20 cellular contexts compared by ENCODE assay signal in genomic region chr11:134349109-134349801, GRCh38. TPM values are rescaled to one million over a fixed set of nuclear protein-coding genes. Genes with fewer than 3 reads are reported as not detected.
A peak's percentile ranks its signal among the peaks of the same experiment; 100 is the strongest.
DNase-seq lines count a peak whose midpoint lies in the region; ATAC-seq, FAIRE-seq and TF ChIP-seq lines count a peak whose summit lies in the region.
"Had no signal": no experiment of that assay in that cellular context is flagged by ENCODE, and none has a peak within 500 bp of the region (broad histone marks: within the 10 kb centered on the region; RNA-seq: fewer than 3 reads in every experiment).

No MANE protein-coding gene starts in this region.

- H3K27ac Mint-ChIP-seq in CD8-positive, alpha-beta memory T cell: peak overlapping the region; percentile 70 to 94 (median 88)
- H3K27ac Mint-ChIP-seq in effector memory CD8-positive, alpha-beta T cell: peak overlapping the region; percentile 81 to 95
- H3K27ac Mint-ChIP-seq: activated naive CD8-positive, alpha-beta T cell; B cell had no signal

- H3K36me3 Mint-ChIP-seq in CD8-positive, alpha-beta memory T cell: peaks cover 0 to 6% (median 0%) of the 10 kb centered on the region in 3 donors
- H3K36me3 Mint-ChIP-seq in effector memory CD8-positive, alpha-beta T cell (ENCODE audit: insufficient read depth): no peaks in the 10 kb centered on the region

- ATAC-seq in HG03354 (IDR thresholded peaks at IDR 0.05; ENCODE audit: poor library complexity, severe bottlenecking, unreplicated experiment): peak; percentile 45
- ATAC-seq in effector memory CD8-positive, alpha-beta T cell (replicated peaks): peak; percentile 90
- ATAC-seq: stimulated activated naive CD8-positive, alpha-beta T cell treated with anti-CD3 and anti-CD28 coated beads, Interleukin-15, amount 100 ng/mL, for 72 hours had no signal

- FAIRE-seq in GM19239 (lab: Jason Lieb, UNC): peak; percentile 14
- FAIRE-seq: bronchial epithelial cell, TTC549 had no signal

- no peaks in the 10 kb centered on the region for H3K9me3 ChIP-seq in CD8-positive, alpha-beta memory T cell (ENCODE audit: low read length)
- H3K9me3 ChIP-seq in uterus: no peaks in the 10 kb centered on the region
- H3K9me3 ChIP-seq: vagina had no signal

- DNase-seq in CD8-positive, alpha-beta memory T cell: peak in 2 of 5 donors; percentile 50 to 63
- no peak for DNase-seq in GM19239 (ENCODE audit: insufficient read length, low spot score)
- DNase-seq in effector memory CD8-positive, alpha-beta T cell: peak; percentile 30 to 39 (median 31)
- DNase-seq in SK-N-DZ (ENCODE audit: low spot score): no peak
- no peak for DNase-seq in DMS 273 (lab: John Stamatoyannopoulos, UW; ENCODE audit: unreplicated experiment)
- no peak for DNase-seq in uterus
- DNase-seq in A172 (ENCODE audit: low spot score): no peak
- DNase-seq: effector memory CD4-positive, alpha-beta T cell; hippocampal formation; Kasumi-1; NCI-H446; SIG-M5; stimulated activated naive CD8-positive, alpha-beta T cell treated with anti-CD3 and anti-CD28 coated beads, Interleukin-15, amount 100 ng/mL, for 72 hours had no signal

- TF ChIP-seq CTCF in uterus (IDR thresholded peaks at IDR 0.05): no peak

- CTCF ChIA-PET in CD8-positive, alpha-beta memory T cell (lab: Charles Lee): interaction anchor here (1.0 to 1.3 kb wide), 2 partner anchors 10 to 87 kb away, joined by 3 read pairs; no protein-coding TSS in a partner anchor

- peaks cover 26 to 32% (median 28%) of the 10 kb centered on the region in 3 donors for H3K4me1 Mint-ChIP-seq in CD8-positive, alpha-beta memory T cell
- H3K4me1 Mint-ChIP-seq in effector memory CD8-positive, alpha-beta T cell (ENCODE audit: low read depth in 2 of 2): peaks cover 30% of the 10 kb centered on the region in 2 donors

- no peaks in the 10 kb centered on the region for H3K27me3 ChIP-seq in CD8-positive, alpha-beta memory T cell (ENCODE audit: insufficient read depth, low read length, poor library complexity, severe bottlenecking)
- no peaks in the 10 kb centered on the region for H3K27me3 ChIP-seq in uterus
- H3K27me3 ChIP-seq: vagina had no signal

- peaks cover 0 to 3% (median 0%) of the 10 kb centered on the region in 5 donors for H3K9me3 Mint-ChIP-seq in CD8-positive, alpha-beta memory T cell
- no peaks in the 10 kb centered on the region for H3K9me3 Mint-ChIP-seq in effector memory CD8-positive, alpha-beta T cell
- H3K9me3 Mint-ChIP-seq: stimulated activated naive CD8-positive, alpha-beta T cell treated with anti-CD3 and anti-CD28 coated beads, Interleukin-15, amount 100 ng/mL, for 72 hours had no signal

- peaks cover 0 to 2% of the 10 kb centered on the region in 2 donors for H3K27me3 Mint-ChIP-seq in CD8-positive, alpha-beta memory T cell
- H3K27me3 Mint-ChIP-seq in effector memory CD8-positive, alpha-beta T cell: no peaks in the 10 kb centered on the region
- H3K27me3 Mint-ChIP-seq: activated naive CD8-positive, alpha-beta T cell; stimulated activated naive CD8-positive, alpha-beta T cell treated with anti-CD3 and anti-CD28 coated beads, Interleukin-15, amount 100 ng/mL, for 72 hours had no signal

- no peaks in the 10 kb centered on the region for H3K36me3 ChIP-seq in CD8-positive, alpha-beta memory T cell (ENCODE audit: insufficient read depth, low read length)
- H3K36me3 ChIP-seq in uterus: no peaks in the 10 kb centered on the region
- H3K36me3 ChIP-seq: vagina had no signal

- H3K4me3 ChIP-seq in CD8-positive, alpha-beta memory T cell (ENCODE audit: low read length): no peak overlapping the region
- no peak overlapping the region for H3K4me3 ChIP-seq in uterus
- H3K4me3 ChIP-seq: smooth muscle cell, vagina had no signal

- POLR2A ChIA-PET in CD8-positive, alpha-beta memory T cell (lab: Charles Lee): interaction anchor here (1.0 to 1.4 kb wide), 2 partner anchors 74 to 125 kb away, joined by 3 to 4 read pairs; partner anchors contain the start of gene NCAPD3

- no peak for TF ChIP-seq POLR2A in uterus (IDR thresholded peaks at IDR 0.05)

- intact Hi-C loops in uterus (cut with DNase I; ENCODE audit: low total_unique reads): no loop called here

- H3K27ac ChIP-seq in CD8-positive, alpha-beta memory T cell (ENCODE audit: low read depth, low read length): peak overlapping the region; percentile 41
- no peak overlapping the region for H3K27ac ChIP-seq in uterus
- H3K27ac ChIP-seq: vagina had no signal

- H3K4me1 ChIP-seq in CD8-positive, alpha-beta memory T cell (ENCODE audit: insufficient read depth, low read length): peaks cover 19% of the 10 kb centered on the region
- H3K4me1 ChIP-seq in uterus: no peaks in the 10 kb centered on the region
- H3K4me1 ChIP-seq: vagina had no signal

- peak overlapping the region in 6 of 7 donors; percentile 42 to 79 (median 63) for H3K4me3 Mint-ChIP-seq in CD8-positive, alpha-beta memory T cell
- peak overlapping the region; percentile 52 to 74 for H3K4me3 Mint-ChIP-seq in effector memory CD8-positive, alpha-beta T cell
- H3K4me3 Mint-ChIP-seq: activated naive CD8-positive, alpha-beta T cell; B cell; stimulated activated naive CD8-positive, alpha-beta T cell treated with anti-CD3 and anti-CD28 coated beads, Interleukin-15, amount 100 ng/mL, for 72 hours had no signal

RNA-seq across cellular contexts. Expression of gene GLB1L2, which starts 17.5 kb away (rescaled TPM):
- total RNA-seq in CD8-positive, alpha-beta memory T cell: 1 to 10 TPM; 8.6 to 9.5 TPM
- 0.70 TPM for polyA plus RNA-seq in CD8-positive, alpha-beta memory T cell
- 18.8 and 20.6 TPM in 2 replicates for polyA plus RNA-seq in SK-N-DZ (2014; cell fraction: cytosol; rRNA removed)
- 38.9 and 46.4 TPM in 2 replicates for polyA plus RNA-seq in SK-N-DZ (2014; cell fraction: nucleus; rRNA removed)
- total RNA-seq in uterus: 10 to 100 TPM in 2 of 4 donors, 1 to 10 TPM in 2; 5.0 to 28.2 (median 16.7) TPM
- total RNA-seq in A172 (2014; rRNA removed; shearing (Covaris generic)): 4.7 and 6.0 TPM in 2 replicates

Comparison
In these comparisons a context has a peak if more than half of its experiments do, and no peak if none do; other contexts are left out.
1. DNase-seq: peak in effector memory CD8-positive, alpha-beta T cell (3 of 3); none in GM19239 (single experiment), SK-N-DZ (single experiment), DMS 273 (single experiment), uterus (0 of 2) and A172 (single experiment).